Comparison of ENCODE assay signal across 19 cellular contexts in genomic region chr15:31247404-31247803, GRCh38.
DNase-seq lines count a peak whose midpoint lies in the region; ATAC-seq and TF ChIP-seq lines count a peak whose summit lies in the region.
"Had no signal": no experiment of that assay in that cellular context is flagged by ENCODE, and none has a peak within 500 bp of the region (broad histone marks: within the 10 kb centered on the region; RNA-seq: fewer than 3 reads in every experiment).

No MANE protein-coding gene starts in this region.

- no peak overlapping the region for H3K23ac ChIP-seq in H9 (ENCODE audit: insufficient read length, low read depth, low read length)

- no peak overlapping the region for H3T11ph ChIP-seq in H9 (ENCODE audit: low read length)

- H3K27me3 ChIP-seq in H9 (ENCODE audit: insufficient read depth, low read length) (no peaks in the 10 kb centered on the region), sigmoid colon (no peaks in the 10 kb centered on the region)
- H3K27me3 ChIP-seq: MG63 had no signal

- no peak overlapping the region for H2BK120ac ChIP-seq in H9 (ENCODE audit: low read depth, low read length, poor library complexity, severe bottlenecking)

- DNase-seq in H9, result no peak
- no peak for DNase-seq in WTC11 (ENCODE audit: low spot score)
- DNase-seq in glutamatergic neuron, result no peak
- DNase-seq in sigmoid colon, result peak; percentile 20
- no peak for DNase-seq in NCI-H1092 treated with DMSO at 0.1 percent for 48 hours (lab: John Stamatoyannopoulos, UW)
- DNase-seq in D341Med (ENCODE audit: low spot score), result no peak
- DNase-seq in HCEC 1CT, result no peak
- DNase-seq: EL, GF-D8, H7, MG63, NCI-H1417 treated with DMSO at 0.1 percent for 48 hours, NCI-H187, NCI-H446, NCI-H526, RPMI8226, SIG-M5 had no signal

- H2BK12ac ChIP-seq in H9 (ENCODE audit: insufficient read length, low read depth, low read length), result no peak overlapping the region

- TF ChIP-seq CTCF in H9 (conservative IDR thresholded peaks at IDR 0.05) (peak; percentile 22; the same call in 1 of the 3 replicates), WTC11 (IDR thresholded peaks at IDR 0.05) (no peak), glutamatergic neuron (IDR thresholded peaks at IDR 0.05; ENCODE audit: partially characterized antibody, unreplicated experiment) (peak; percentile 11), sigmoid colon (IDR thresholded peaks at IDR 0.05) (no peak)

- TF ChIP-seq EP300 in sigmoid colon (IDR thresholded peaks at IDR 0.05), result no peak

- WGBS in H9 (ENCODE audit: extremely low coverage, insufficient read length, low lambda C conversion rate), result no CpG with 5 or more reads among the region's 13 CpGs
- WGBS in sigmoid colon, 2 donors, result 94 to 95% methylated on average over 13 of the region's 13 CpGs

- peak overlapping the region; percentile 72; the same call in 1 of the 2 replicates for H2BK15ac ChIP-seq in H9 (ENCODE audit: low read depth, low read length)

- ATAC-seq in WTC11, result peak; percentile 67
- ATAC-seq: SK-N-SH treated with all-trans-retinoic acid at 6 μM for 48 hours had no signal

- no peaks in the 10 kb centered on the region for H3K79me2 ChIP-seq in H9 (ENCODE audit: insufficient read depth, low read length)

- no peak overlapping the region for H3K4me2 ChIP-seq in H9 (ENCODE audit: insufficient read depth, insufficient read length, low read length)

- peaks cover 2% of the 10 kb centered on the region for H3K23me2 ChIP-seq in H9 (ENCODE audit: insufficient read length, low read depth, low read length, poor library complexity, severe bottlenecking)

- H3K27ac ChIP-seq in H9 (ENCODE audit: insufficient read length, low read depth, low read length), result no peak overlapping the region
- H3K27ac ChIP-seq in sigmoid colon, result no peak overlapping the region
- H3K27ac ChIP-seq: C4-2B had no signal

- H3K27ac Mint-ChIP-seq in H9 (no peak overlapping the region), WTC11 (no peak overlapping the region), glutamatergic neuron (ENCODE audit: unreplicated experiment) (no peak overlapping the region)

- no peak overlapping the region for H2AFZ ChIP-seq in H9 (ENCODE audit: low read length)

- H3K4me3 ChIP-seq in sigmoid colon, result no peak overlapping the region
- H3K4me3 ChIP-seq: MG63 had no signal

- no peak overlapping the region for H2AK5ac ChIP-seq in H9 (ENCODE audit: insufficient read length, low read length)

- no peak overlapping the region for H3K18ac ChIP-seq in H9 (ENCODE audit: insufficient read length, low read depth, low read length)

- no peaks in the 10 kb centered on the region for H3K79me1 ChIP-seq in H9 (ENCODE audit: insufficient read depth, low read depth, low read length, poor library complexity, severe bottlenecking)

- H3K9ac ChIP-seq in H9 (ENCODE audit: extremely low read depth, insufficient read length, low read length), result no peak overlapping the region

- no peak overlapping the region for H2BK20ac ChIP-seq in H9 (ENCODE audit: low read depth, low read length, poor library complexity, severe bottlenecking)

- H3K4me1 ChIP-seq in H9 (ENCODE audit: insufficient read depth, low read length), result no peaks in the 10 kb centered on the region
- H3K4me1 ChIP-seq in sigmoid colon, result peaks cover 0 to 9% (median 7%) of the 10 kb centered on the region in 4 donors

- TF ChIP-seq POLR2A in sigmoid colon (IDR thresholded peaks at IDR 0.05), result no peak

- H3K9me3 ChIP-seq in H9 (ENCODE audit: control insufficient read depth, low read depth, low read length) (no peaks in the 10 kb centered on the region), sigmoid colon (no peaks in the 10 kb centered on the region)
- H3K9me3 ChIP-seq: MG63 had no signal

- no peaks in the 10 kb centered on the region; a peak in 1 of 7 replicates for H3K36me3 Mint-ChIP-seq in H9 (ENCODE audit: insufficient read depth in 1 of 3, low read depth in 3 of 3)
- H3K36me3 Mint-ChIP-seq in WTC11, result no peaks in the 10 kb centered on the region
- H3K36me3 Mint-ChIP-seq in glutamatergic neuron (ENCODE audit: unreplicated experiment), result no peaks in the 10 kb centered on the region

- H3K4me3 Mint-ChIP-seq in H9 (no peak overlapping the region), WTC11 (no peak overlapping the region), glutamatergic neuron (ENCODE audit: unreplicated experiment) (no peak overlapping the region)

- no peak overlapping the region for H2BK5ac ChIP-seq in H9 (ENCODE audit: insufficient read length, low read length)

- H4K5ac ChIP-seq in H9 (ENCODE audit: insufficient read length, low read depth, low read length), result no peak overlapping the region

- POLR2A ChIA-PET in WTC11 (lab: Charles Lee), result no interaction called here

- H3K14ac ChIP-seq in H9 (ENCODE audit: insufficient read depth, low read length), result no peak overlapping the region; the same call in 1 of the 2 replicates

- H4K8ac ChIP-seq in H9 (replicated peaks; ENCODE audit: insufficient read length, low read depth, low read length), result no peak overlapping the region

- peaks cover 19% of the 10 kb centered on the region for H3K27me3 Mint-ChIP-seq in H9 (ENCODE audit: low read depth)
- H3K27me3 Mint-ChIP-seq in WTC11 (ENCODE audit: low read depth), result no peaks in the 10 kb centered on the region
- H3K27me3 Mint-ChIP-seq in glutamatergic neuron (ENCODE audit: unreplicated experiment), result peaks cover 3% of the 10 kb centered on the region

- no peak overlapping the region for H3K4ac ChIP-seq in H9 (ENCODE audit: low read depth, low read length)

- no peak overlapping the region for H4K91ac ChIP-seq in H9 (ENCODE audit: insufficient read length, low read depth, low read length)

- H3K36me3 ChIP-seq in sigmoid colon, result no peaks in the 10 kb centered on the region
- H3K36me3 ChIP-seq: MG63 had no signal

- 0 out of 4 replicates have a peak, but pooled peaks cover 0 to 2% of the 10 kb centered on the region in 2 experiments for H3K4me1 Mint-ChIP-seq in H9
- no peaks in the 10 kb centered on the region for H3K4me1 Mint-ChIP-seq in WTC11
- peaks cover 15% of the 10 kb centered on the region for H3K4me1 Mint-ChIP-seq in glutamatergic neuron (ENCODE audit: low read depth, unreplicated experiment)

- H3K56ac ChIP-seq in H9 (ENCODE audit: insufficient read length, low read depth, low read length), result no peak overlapping the region

- H4K20me1 ChIP-seq in H9 (ENCODE audit: control insufficient read depth, insufficient read depth, insufficient read length), result no peaks in the 10 kb centered on the region

- CTCF ChIA-PET in WTC11 (lab: Charles Lee), result interaction anchor here (1.3 kb wide), 1 partner anchor 241 kb away, joined by 4 read pairs; no protein-coding TSS in a partner anchor

- intact Hi-C loops in sigmoid colon (cut with DNase I), result no loop called here

- no peaks in the 10 kb centered on the region; a peak in 1 of 5 replicates for H3K9me3 Mint-ChIP-seq in H9
- H3K9me3 Mint-ChIP-seq in WTC11, result no peaks in the 10 kb centered on the region
- peaks cover 3% of the 10 kb centered on the region for H3K9me3 Mint-ChIP-seq in glutamatergic neuron (ENCODE audit: unreplicated experiment)

TF ChIP-seq in WTC11, 78 proteins besides CTCF, POLR2A, EP300 and RAD21:
- TF ChIP-seq RELA (CRISPR knock-in tag; IDR thresholded peaks at IDR 0.05; ENCODE audit: borderline replicate concordance) (no peak), FOXP1 (CRISPR knock-in tag; IDR thresholded peaks at IDR 0.05; ENCODE audit: borderline replicate concordance) (no peak), RORB (CRISPR knock-in tag; IDR thresholded peaks at IDR 0.05) (no peak), TP53 (CRISPR knock-in tag; IDR thresholded peaks at IDR 0.05) (no peak), ZNF671 (CRISPR knock-in tag; IDR thresholded peaks at IDR 0.05) (no peak), NFATC4 (CRISPR knock-in tag; IDR thresholded peaks at IDR 0.05) (no peak), ZNF219 (CRISPR knock-in tag; IDR thresholded peaks at IDR 0.05; ENCODE audit: borderline replicate concordance) (no peak), NFYB (CRISPR knock-in tag; conservative IDR thresholded peaks at IDR 0.05; ENCODE audit: low read depth) (no peak)
- TF ChIP-seq, protein P1, sequence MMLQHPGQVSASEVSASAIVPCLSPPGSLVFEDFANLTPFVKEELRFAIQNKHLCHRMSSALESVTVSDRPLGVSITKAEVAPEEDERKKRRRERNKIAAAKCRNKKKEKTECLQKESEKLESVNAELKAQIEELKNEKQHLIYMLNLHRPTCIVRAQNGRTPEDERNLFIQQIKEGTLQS (CRISPR knock-in tag; conservative IDR thresholded peaks at IDR 0.05), result no peak
- TF ChIP-seq, protein P2, sequence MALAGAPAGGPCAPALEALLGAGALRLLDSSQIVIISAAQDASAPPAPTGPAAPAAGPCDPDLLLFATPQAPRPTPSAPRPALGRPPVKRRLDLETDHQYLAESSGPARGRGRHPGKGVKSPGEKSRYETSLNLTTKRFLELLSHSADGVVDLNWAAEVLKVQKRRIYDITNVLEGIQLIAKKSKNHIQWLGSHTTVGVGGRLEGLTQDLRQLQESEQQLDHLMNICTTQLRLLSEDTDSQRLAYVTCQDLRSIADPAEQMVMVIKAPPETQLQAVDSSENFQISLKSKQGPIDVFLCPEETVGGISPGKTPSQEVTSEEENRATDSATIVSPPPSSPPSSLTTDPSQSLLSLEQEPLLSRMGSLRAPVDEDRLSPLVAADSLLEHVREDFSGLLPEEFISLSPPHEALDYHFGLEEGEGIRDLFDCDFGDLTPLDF (CRISPR knock-in tag; IDR thresholded peaks at IDR 0.05), result no peak

Comparison
In these comparisons a context has a peak if more than half of its experiments do, and no peak if none do; other contexts are left out.
1. CTCF ChIP-seq: peak in H9 (single experiment) and glutamatergic neuron (single experiment); none in WTC11 (single experiment) and sigmoid colon (0 of 4).